17 cellular contexts compared by ENCODE assay signal in genomic region chr1:22221233-22221780, GRCh38.
"Had no signal": no experiment of that assay in that cellular context is flagged by ENCODE, and none has a peak within 500 bp of the region (broad histone marks: within the 10 kb centered on the region; RNA-seq: fewer than 3 reads in every experiment).

No MANE protein-coding gene starts in this region.

- H3K4me3 Mint-ChIP-seq: memory B cell, nephron progenitor cell had no signal

- H3K9me3 ChIP-seq: gastrocnemius medialis, lower lobe of right lung, neutrophil, uterus had no signal

- H3K27ac Mint-ChIP-seq: memory B cell, nephron progenitor cell had no signal

- ATAC-seq: gastrocnemius medialis, left cardiac atrium had no signal

- H3K27me3 ChIP-seq: uterus had no signal

- H3K4me1 Mint-ChIP-seq: memory B cell had no signal

- H3K4me3 ChIP-seq: esophagus muscularis mucosa, gastrocnemius medialis, left ventricle myocardium inferior, lower lobe of right lung, uterus had no signal

- H3K36me3 Mint-ChIP-seq: memory B cell had no signal

- DNase-seq: effector memory CD4-positive, alpha-beta T cell; gastrocnemius medialis; left cardiac atrium; left ventricle myocardium inferior; lower lobe of right lung; midbrain; nephron progenitor cell; small intestine; stimulated activated CD4-positive, alpha-beta T cell treated with anti-CD3 and anti-CD28 coated beads, Interleukin-2, amount 100 ng/mL, for 48 hours; stimulated activated naive CD4-positive, alpha-beta T cell treated with Interleukin-2 at 50 U/mL for 16 hours; trophoblast cell; uterus had no signal

- H3K27ac ChIP-seq: epithelial cell of prostate, esophagus muscularis mucosa, gastrocnemius medialis, left ventricle myocardium inferior, lower lobe of right lung, neutrophil, uterus had no signal

- H3K36me3 ChIP-seq: esophagus muscularis mucosa, gastrocnemius medialis, left ventricle myocardium inferior, lower lobe of right lung, neutrophil, uterus had no signal

- FAIRE-seq: keratinocyte, small intestine had no signal

- H3K4me1 ChIP-seq: esophagus muscularis mucosa, gastrocnemius medialis, left ventricle myocardium inferior, lower lobe of right lung, uterus had no signal
